Comparison of ENCODE assay signal across 21 cellular contexts in genomic region chr11:128222245-128222959, GRCh38.
"Had no signal": no experiment of that assay in that cellular context is flagged by ENCODE, and none has a peak within 500 bp of the region (broad histone marks: within the 10 kb centered on the region; RNA-seq: fewer than 3 reads in every experiment).

No MANE protein-coding gene starts in this region.

- H3K36me3 ChIP-seq: ascending aorta, prostate gland, suprapubic skin had no signal

- ATAC-seq: activated CD8-positive, alpha-beta T cell treated with anti-CD3 and anti-CD28 coated beads for 36 hours; activated naive CD8-positive, alpha-beta T cell treated with anti-CD3 and anti-CD28 coated beads, Interleukin-2, amount 50 U/mL, for 24 hours; left colon; right cardiac atrium; WTC11 had no signal

- H3K27ac ChIP-seq: ascending aorta, hepatocyte, prostate gland, skin epidermis, suprapubic skin had no signal

- H3K4me1 ChIP-seq: ascending aorta, prostate gland, suprapubic skin had no signal

- H3K27me3 ChIP-seq: ascending aorta, hepatocyte, suprapubic skin had no signal

- DNase-seq: activated CD4-positive, alpha-beta T cell treated with anti-CD3 and anti-CD28 coated beads for 4 hours; activated CD8-positive, alpha-beta T cell treated with anti-CD3 and anti-CD28 coated beads for 36 hours; activated naive CD4-positive, alpha-beta T cell treated with anti-CD3 and anti-CD28 coated beads, Interleukin-2, amount 10 ng/mL, durations not matched to agents 7 days and 5 days; activated naive CD8-positive, alpha-beta T cell treated with anti-CD3 and anti-CD28 coated beads, Interleukin-2, amount 50 U/mL, for 24 hours; activated T-cell treated with anti-CD3 and anti-CD28 coated beads, Interleukin-2, amount 50 U/mL, for 24 hours; cerebellar nuclear complex; effector memory CD4-positive, alpha-beta T cell; foreskin fibroblast; islet precursor cell; left colon; right cardiac atrium; stimulated activated CD4-positive, alpha-beta T cell treated with anti-CD3 and anti-CD28 coated beads, Interleukin-15, amount 100 ng/mL, for 24 hours; stimulated activated CD4-positive, alpha-beta T cell treated with anti-CD3 and anti-CD28 coated beads, Interleukin-2, amount 100 ng/mL, for 48 hours; SW 1271 had no signal

- H3K4me3 ChIP-seq: ascending aorta, hepatocyte, lung, prostate gland, skin epidermis, suprapubic skin had no signal

- H3K9me3 ChIP-seq: ascending aorta, prostate gland, suprapubic skin had no signal
